21 cellular contexts compared by ENCODE assay signal in the genomic region with DNA sequence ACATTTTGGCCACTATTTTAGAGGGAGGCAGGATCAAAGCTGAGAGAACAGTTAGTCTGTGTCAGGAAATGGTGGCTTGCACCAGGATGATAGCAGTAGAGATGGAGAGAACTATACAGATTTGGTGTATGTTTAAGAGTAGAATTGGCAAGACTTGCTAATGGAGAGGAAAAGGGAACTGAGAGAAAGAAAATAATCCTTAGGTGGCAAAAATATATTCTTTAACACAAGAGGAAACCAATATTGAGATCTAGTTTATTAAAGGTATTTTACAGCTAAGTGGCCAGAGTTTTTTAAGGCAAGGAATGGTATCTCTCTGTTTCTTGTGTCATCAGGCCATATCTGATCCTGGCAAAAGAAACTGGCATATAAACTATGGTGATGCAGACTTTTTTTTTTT.
"Had no signal": no experiment of that assay in that cellular context is flagged by ENCODE, and none has a peak within 500 bp of the region (broad histone marks: within the 10 kb centered on the region; RNA-seq: fewer than 3 reads in every experiment).

No MANE protein-coding gene starts in this region.

- H3K4me1 ChIP-seq: SJSA1 had no signal

- H3K27me3 ChIP-seq: SJSA1 had no signal

- H3K27ac ChIP-seq: SJSA1, SK-N-MC had no signal

- H3K36me3 ChIP-seq: SJSA1 had no signal

- DNase-seq: Kasumi-1, KG1, MV-4-11, NCI-H1048, NCI-H1105, NCI-H1417, NCI-H1436 treated with DMSO at 0.1 percent for 48 hours, NCI-H1694 treated with DMSO at 0.1 percent for 48 hours, NCI-H1930, NCI-H2081, NCI-H2107, NCI-H2227 treated with DMSO at 0.1 percent for 48 hours, NCI-H524, NCI-H526 treated with DMSO at 0.1 percent for 48 hours, NCI-H748 treated with DMSO at 0.1 percent for 48 hours, PC-3, SHP77 treated with DMSO at 0.1 percent for 48 hours had no signal

- H3K4me3 ChIP-seq: SJSA1, SK-N-MC had no signal

- ATAC-seq: Panc1, PC-3, Right ventricle myocardium inferior had no signal

- H3K9me3 ChIP-seq: SJSA1 had no signal
